Comparison of ENCODE assay signal across 30 cellular contexts in genomic region chr21:27840273-27840672, GRCh38.
"Had no signal": no experiment of that assay in that cellular context is flagged by ENCODE, and none has a peak within 500 bp of the region (broad histone marks: within the 10 kb centered on the region; RNA-seq: fewer than 3 reads in every experiment).

No MANE protein-coding gene starts in this region.

- H3K4me1 Mint-ChIP-seq: activated CD4-positive, alpha-beta T cell treated with anti-CD3 and anti-CD28 coated beads, Interleukin-2, amount 10 ng/mL, durations not matched to agents 24 days and 14 days; activated naive CD4-positive, alpha-beta T cell treated with anti-CD3 and anti-CD28 coated beads, Interleukin-2, amount 50 U/mL, for 24 hours; activated naive CD8-positive, alpha-beta T cell treated with anti-CD3 and anti-CD28 coated beads, Interleukin-2, amount 10 ng/mL, durations not matched to agents 7 days and 5 days had no signal

- H3K9me3 ChIP-seq: body of pancreas, breast epithelium, SJSA1, SK-N-SH had no signal

- H3K4me2 ChIP-seq: KMS-11, SK-N-SH had no signal

- H3K27ac Mint-ChIP-seq: activated CD4-positive, alpha-beta T cell treated with anti-CD3 and anti-CD28 coated beads, Interleukin-2, amount 10 ng/mL, durations not matched to agents 24 days and 14 days; activated CD8-positive, alpha-beta T cell treated with anti-CD3 and anti-CD28 coated beads for 36 hours; activated naive CD4-positive, alpha-beta T cell treated with anti-CD3 and anti-CD28 coated beads, Interleukin-2, amount 50 U/mL, for 24 hours; activated naive CD8-positive, alpha-beta T cell treated with anti-CD3 and anti-CD28 coated beads, Interleukin-2, amount 10 ng/mL, durations not matched to agents 7 days and 5 days; activated T-cell treated with anti-CD3 and anti-CD28 coated beads, Interleukin-2, amount 50 U/mL, for 72 hours; activated T-helper 2 cell treated with anti-CD3 and anti-CD28 coated beads, Interferon-gamma antibody, Interleukin-2, Interleukin-4, amounts not matched to agents 10 μg/mL and 5 μg/mL and 100 μg/mL, durations not matched to agents 14 hours and 24 hours and 36 hours; T-helper 1 cell treated with Interleukin-12 subunit alpha and Interleukin-12 subunit beta and Interleukin-4 antibody, amounts not matched to agents 30 μg/mL and 1 μg/mL, for 36 hours; T-helper 2 cell treated with Interferon-gamma antibody and Interleukin-4, amounts not matched to agents 5 μg/mL and 100 μg/mL, for 36 hours had no signal

- H3K27me3 Mint-ChIP-seq: activated CD4-positive, alpha-beta T cell treated with anti-CD3 and anti-CD28 coated beads, Interleukin-2, amount 10 ng/mL, durations not matched to agents 24 days and 14 days; activated CD8-positive, alpha-beta T cell treated with anti-CD3 and anti-CD28 coated beads for 36 hours; activated naive CD4-positive, alpha-beta T cell treated with anti-CD3 and anti-CD28 coated beads, Interleukin-2, amount 50 U/mL, for 24 hours; activated naive CD8-positive, alpha-beta T cell treated with anti-CD3 and anti-CD28 coated beads, Interleukin-2, amount 10 ng/mL, durations not matched to agents 7 days and 5 days had no signal

- H3K4me3 ChIP-seq: ascending aorta, body of pancreas, breast epithelium, SJSA1 had no signal

- H3K4me3 Mint-ChIP-seq: activated CD4-positive, alpha-beta T cell treated with anti-CD3 and anti-CD28 coated beads, Interleukin-2, amount 10 ng/mL, durations not matched to agents 24 days and 14 days; activated CD8-positive, alpha-beta T cell treated with anti-CD3 and anti-CD28 coated beads for 36 hours; activated naive CD4-positive, alpha-beta T cell treated with anti-CD3 and anti-CD28 coated beads, Interleukin-2, amount 50 U/mL, for 24 hours; activated naive CD8-positive, alpha-beta T cell treated with anti-CD3 and anti-CD28 coated beads, Interleukin-2, amount 10 ng/mL, durations not matched to agents 7 days and 5 days; activated T-cell treated with anti-CD3 and anti-CD28 coated beads, Interleukin-2, amount 50 U/mL, for 72 hours; T-helper 1 cell treated with Interleukin-12 subunit alpha and Interleukin-12 subunit beta and Interleukin-4 antibody, amounts not matched to agents 30 μg/mL and 1 μg/mL, for 36 hours; T-helper 2 cell treated with Interferon-gamma antibody and Interleukin-4, amounts not matched to agents 5 μg/mL and 100 μg/mL, for 36 hours had no signal

- H3K27me3 ChIP-seq: ascending aorta, body of pancreas, breast epithelium, SJSA1 had no signal

- H3K36me3 ChIP-seq: ascending aorta, breast epithelium, SJSA1 had no signal

- H3K9ac ChIP-seq: KMS-11, SK-N-SH had no signal

- H3K36me3 Mint-ChIP-seq: activated naive CD4-positive, alpha-beta T cell treated with anti-CD3 and anti-CD28 coated beads, Interleukin-2, amount 50 U/mL, for 24 hours; activated naive CD8-positive, alpha-beta T cell treated with anti-CD3 and anti-CD28 coated beads, Interleukin-2, amount 10 ng/mL, durations not matched to agents 7 days and 5 days had no signal

- H3K4me1 ChIP-seq: body of pancreas, breast epithelium, SJSA1 had no signal

- FAIRE-seq: TTC549 had no signal

- H3K9me3 Mint-ChIP-seq: activated naive CD4-positive, alpha-beta T cell treated with anti-CD3 and anti-CD28 coated beads, Interleukin-2, amount 50 U/mL, for 24 hours had no signal

- ATAC-seq: activated CD8-positive, alpha-beta T cell treated with anti-CD3 and anti-CD28 coated beads for 36 hours; activated T-cell treated with anti-CD3 and anti-CD28 coated beads, Interleukin-2, amount 50 U/mL, for 72 hours; body of pancreas; Panc1 had no signal

- H3K27ac ChIP-seq: ascending aorta, body of pancreas, KMS-11, SJSA1 had no signal

- DNase-seq: activated CD4-positive, alpha-beta T cell treated with anti-CD3 and anti-CD28 coated beads, Interleukin-2, amount 10 ng/mL, durations not matched to agents 24 days and 14 days; activated CD4-positive, alpha-beta T cell treated with anti-CD3 and anti-CD28 coated beads, Interleukin-2, amount 50 U/mL, for 4 hours; activated CD8-positive, alpha-beta T cell treated with anti-CD3 and anti-CD28 coated beads for 36 hours; activated gamma-delta T cell; activated naive CD4-positive, alpha-beta T cell treated with Interleukin-2 at 50 U/mL for 16 hours; activated naive CD8-positive, alpha-beta T cell treated with anti-CD3 and anti-CD28 coated beads, Interleukin-2, amount 10 ng/mL, durations not matched to agents 7 days and 5 days; activated T-cell treated with anti-CD3 and anti-CD28 coated beads, Interleukin-2, amount 50 U/mL, for 1 hour; activated T-cell treated with anti-CD3 and anti-CD28 coated beads, Interleukin-2, amount 50 U/mL, for 72 hours; amygdala; body of pancreas; NCI-H1092 treated with DMSO at 0.1 percent for 48 hours; NCI-H1417; NCI-H146; NCI-H187; NCI-H2081; NCI-H2171 treated with DMSO at 0.1 percent for 48 hours; NCI-H2227 treated with DMSO at 0.1 percent for 48 hours; NCI-H524 treated with DMSO at 0.1 percent for 48 hours; SHP77 treated with DMSO at 0.1 percent for 48 hours; SK-N-SH had no signal
